Comparison of ENCODE assay signal across 14 cellular contexts in genomic region chr7:150513758-150514157, GRCh38. TPM values are rescaled to one million over a fixed set of nuclear protein-coding genes. Genes with fewer than 3 reads are reported as not detected.
A peak's percentile ranks its signal among the peaks of the same experiment; 100 is the strongest.
DNase-seq lines count a peak whose midpoint lies in the region; ATAC-seq lines count a peak whose summit lies in the region.
"Had no signal": no experiment of that assay in that cellular context is flagged by ENCODE, and none has a peak within 500 bp of the region (broad histone marks: within the 10 kb centered on the region; RNA-seq: fewer than 3 reads in every experiment).

No MANE protein-coding gene starts in this region.

- POLR2A ChIA-PET in activated CD8-positive, alpha-beta T cell treated with anti-CD3 and anti-CD28 coated beads, Interleukin-2, amount 10 ng/mL, durations not matched to agents 7 days and 5 days (lab: Charles Lee), result interaction anchor here (0.6 to 11.9 kb wide), 14 partner anchors 10 to 229 kb away, joined by 3 to 316 read pairs (median 14); partner anchors contain the start of genes GIMAP2, GIMAP4 and GIMAP8

- no peaks in the 10 kb centered on the region for H3K9me3 Mint-ChIP-seq in activated naive CD4-positive, alpha-beta T cell treated with anti-CD3 and anti-CD28 coated beads for 36 hours
- H3K9me3 Mint-ChIP-seq in activated CD8-positive, alpha-beta T cell treated with anti-CD3 and anti-CD28 coated beads, Interleukin-2, amount 10 ng/mL, durations not matched to agents 7 days and 5 days (ENCODE audit: insufficient read depth), result peaks cover 25% of the 10 kb centered on the region
- H3K9me3 Mint-ChIP-seq in immature natural killer cell, result peaks cover 3 to 18% (median 13%) of the 10 kb centered on the region in 6 donors

- CTCF ChIA-PET in activated naive CD4-positive, alpha-beta T cell treated with anti-CD3 and anti-CD28 coated beads for 36 hours (lab: Charles Lee), result interaction anchor here (1.0 to 2.9 kb wide), 3 partner anchors 32 to 63 kb away, joined by 3 to 41 read pairs (median 3); partner anchors contain the start of gene GIMAP8
- CTCF ChIA-PET in activated CD8-positive, alpha-beta T cell treated with anti-CD3 and anti-CD28 coated beads, Interleukin-2, amount 10 ng/mL, durations not matched to agents 7 days and 5 days (lab: Charles Lee), result interaction anchor here (0.8 to 4.2 kb wide), 10 partner anchors 12 to 242 kb away, joined by 3 to 78 read pairs (median 12); partner anchors contain the start of genes GIMAP1 and GIMAP8

- DNase-seq in activated naive CD4-positive, alpha-beta T cell treated with anti-CD3 and anti-CD28 coated beads for 36 hours, result no peak
- no peak for DNase-seq in activated naive CD4-positive, alpha-beta T cell (lab: John Stamatoyannopoulos, UW)
- no peak for DNase-seq in activated CD8-positive, alpha-beta T cell treated with anti-CD3 and anti-CD28 coated beads, Interleukin-2, amount 10 ng/mL, durations not matched to agents 7 days and 5 days
- no peak for DNase-seq in immature natural killer cell
- no peak for DNase-seq in HUDEP-2 (lab: John Stamatoyannopoulos, UW; ENCODE audit: unreplicated experiment in 76 of 76)
- DNase-seq: activated CD8-positive, alpha-beta memory T cell treated with anti-CD3 and anti-CD28 coated beads for 24 hours; NCI-H748 treated with DMSO at 0.1 percent for 48 hours; stimulated activated CD4-positive, alpha-beta T cell treated with anti-CD3 and anti-CD28 coated beads, Interleukin-1b, Interleukin-23, amount 100 ng/mL, for 48 hours; stimulated activated CD8-positive, alpha-beta memory T cell treated with anti-CD3 and anti-CD28 coated beads, Interleukin-4, amount 100 ng/mL, for 48 hours had no signal

- intact Hi-C loops in activated naive CD4-positive, alpha-beta T cell treated with anti-CD3 and anti-CD28 coated beads for 36 hours (cut with micrococcal nuclease), result loop anchor here (1.0 to 5.0 kb wide), 6 partner anchors 53 to 241 kb away; partner anchors contain the start of genes GIMAP2, GIMAP4 and REPIN1

- ATAC-seq in activated CD8-positive, alpha-beta T cell treated with anti-CD3 and anti-CD28 coated beads, Interleukin-2, amount 10 ng/mL, durations not matched to agents 7 days and 5 days, result no peak
- no peak for ATAC-seq in HG02973 (IDR thresholded peaks at IDR 0.05; ENCODE audit: unreplicated experiment)
- ATAC-seq in HG03196 (IDR thresholded peaks at IDR 0.05; ENCODE audit: unreplicated experiment), result no peak

- H3K27ac Mint-ChIP-seq in activated naive CD4-positive, alpha-beta T cell treated with anti-CD3 and anti-CD28 coated beads for 36 hours, result peak overlapping the region; percentile 98
- H3K27ac Mint-ChIP-seq in activated CD8-positive, alpha-beta T cell treated with anti-CD3 and anti-CD28 coated beads, Interleukin-2, amount 10 ng/mL, durations not matched to agents 7 days and 5 days, result peak overlapping the region; percentile 98
- H3K27ac Mint-ChIP-seq in immature natural killer cell, result peak overlapping the region; percentile 94 to 99 (median 98)

- H3K4me1 Mint-ChIP-seq in activated naive CD4-positive, alpha-beta T cell treated with anti-CD3 and anti-CD28 coated beads for 36 hours (ENCODE audit: low read depth), result peaks cover 59% of the 10 kb centered on the region
- peaks cover 56% of the 10 kb centered on the region for H3K4me1 Mint-ChIP-seq in activated CD8-positive, alpha-beta T cell treated with anti-CD3 and anti-CD28 coated beads, Interleukin-2, amount 10 ng/mL, durations not matched to agents 7 days and 5 days (ENCODE audit: low read depth)
- H3K4me1 Mint-ChIP-seq in immature natural killer cell, result peaks cover 58 to 61% of the 10 kb centered on the region in 2 donors

- no peaks in the 10 kb centered on the region for H3K27me3 Mint-ChIP-seq in activated naive CD4-positive, alpha-beta T cell treated with anti-CD3 and anti-CD28 coated beads for 36 hours (ENCODE audit: low read depth)
- no peaks in the 10 kb centered on the region for H3K27me3 Mint-ChIP-seq in activated CD8-positive, alpha-beta T cell treated with anti-CD3 and anti-CD28 coated beads, Interleukin-2, amount 10 ng/mL, durations not matched to agents 7 days and 5 days (ENCODE audit: low read depth)
- peaks cover 0 to 3% (median 0%) of the 10 kb centered on the region in 3 donors for H3K27me3 Mint-ChIP-seq in immature natural killer cell (ENCODE audit: low read depth in 3 of 3)

- peak overlapping the region; percentile 96 for H3K4me3 Mint-ChIP-seq in activated naive CD4-positive, alpha-beta T cell treated with anti-CD3 and anti-CD28 coated beads for 36 hours
- peak overlapping the region; percentile 97 for H3K4me3 Mint-ChIP-seq in activated CD8-positive, alpha-beta T cell treated with anti-CD3 and anti-CD28 coated beads, Interleukin-2, amount 10 ng/mL, durations not matched to agents 7 days and 5 days
- peak overlapping the region; percentile 99 to 100 (median 100) for H3K4me3 Mint-ChIP-seq in immature natural killer cell

- peak overlapping the region; percentile 36 for H3K27ac ChIP-seq in temporal lobe (ENCODE audit: low read depth, low read length)

- peaks cover 18% of the 10 kb centered on the region for H3K36me3 Mint-ChIP-seq in activated naive CD4-positive, alpha-beta T cell treated with anti-CD3 and anti-CD28 coated beads for 36 hours (ENCODE audit: low read depth)
- peaks cover 63% of the 10 kb centered on the region for H3K36me3 Mint-ChIP-seq in activated CD8-positive, alpha-beta T cell treated with anti-CD3 and anti-CD28 coated beads, Interleukin-2, amount 10 ng/mL, durations not matched to agents 7 days and 5 days (ENCODE audit: low read depth)
- peaks cover 30 to 41% (median 32%) of the 10 kb centered on the region in 3 donors for H3K36me3 Mint-ChIP-seq in immature natural killer cell

RNA-seq across cellular contexts. Expression of gene GIMAP7, which starts 0.9 kb away (rescaled TPM):
- total RNA-seq in activated naive CD4-positive, alpha-beta T cell treated with anti-CD3 and anti-CD28 coated beads for 36 hours, result 10 to 100 TPM; 41.6 TPM
- 100 to 1,000 TPM; 134 TPM for total RNA-seq in activated CD8-positive, alpha-beta T cell treated with anti-CD3 and anti-CD28 coated beads, Interleukin-2, amount 10 ng/mL, durations not matched to agents 7 days and 5 days
- polyA plus RNA-seq in immature natural killer cell, result 100 to 1,000 TPM; 285 to 709 (median 555) TPM
- 1.5 TPM for total RNA-seq in temporal lobe
- total RNA-seq: epithelial cell of proximal tubule had no signal
- polyA plus RNA-seq: AG04450 had no signal

RNA-seq across cellular contexts. Expression of gene GIMAP4, which starts 53.4 kb away (rescaled TPM):
- 100 to 1,000 TPM; 180 to 193 TPM for total RNA-seq in activated naive CD4-positive, alpha-beta T cell treated with anti-CD3 and anti-CD28 coated beads for 36 hours
- total RNA-seq in activated CD8-positive, alpha-beta T cell treated with anti-CD3 and anti-CD28 coated beads, Interleukin-2, amount 10 ng/mL, durations not matched to agents 7 days and 5 days, result 100 to 1,000 TPM; 174 to 186 TPM
- polyA plus RNA-seq in immature natural killer cell, result 100 to 1,000 TPM; 158 to 420 (median 392) TPM
- total RNA-seq in temporal lobe, result 4.7 TPM
- total RNA-seq: epithelial cell of proximal tubule had no signal
- polyA plus RNA-seq: AG04450 had no signal

Comparison
In these comparisons a context has a peak if more than half of its experiments do, and no peak if none do; other contexts are left out.
1. RNA of gene GIMAP7, which starts 0.9 kb away (total RNA-seq): 134 TPM in activated CD8-positive, alpha-beta T cell treated with anti-CD3 and anti-CD28 coated beads, Interleukin-2, amount 10 ng/mL, durations not matched to agents 7 days and 5 days and 41.6 TPM in activated naive CD4-positive, alpha-beta T cell treated with anti-CD3 and anti-CD28 coated beads for 36 hours; 1.5 TPM in temporal lobe (single experiment); every median in the first group is over 10 times any median in the second.
2. RNA of gene GIMAP4, which starts 53.4 kb away (total RNA-seq): 180 to 193 TPM in activated naive CD4-positive, alpha-beta T cell treated with anti-CD3 and anti-CD28 coated beads for 36 hours and 174 to 186 TPM in activated CD8-positive, alpha-beta T cell treated with anti-CD3 and anti-CD28 coated beads, Interleukin-2, amount 10 ng/mL, durations not matched to agents 7 days and 5 days; 4.7 TPM in temporal lobe (single experiment); every median in the first group is over 10 times any median in the second.
3. Peak in every context shown above with its lines, with median percentiles within 50 percentile points of each other: H3K27ac Mint-ChIP-seq and H3K4me3 Mint-ChIP-seq.